ENCODE assay signal across 1 cellular context in the genomic region with DNA sequence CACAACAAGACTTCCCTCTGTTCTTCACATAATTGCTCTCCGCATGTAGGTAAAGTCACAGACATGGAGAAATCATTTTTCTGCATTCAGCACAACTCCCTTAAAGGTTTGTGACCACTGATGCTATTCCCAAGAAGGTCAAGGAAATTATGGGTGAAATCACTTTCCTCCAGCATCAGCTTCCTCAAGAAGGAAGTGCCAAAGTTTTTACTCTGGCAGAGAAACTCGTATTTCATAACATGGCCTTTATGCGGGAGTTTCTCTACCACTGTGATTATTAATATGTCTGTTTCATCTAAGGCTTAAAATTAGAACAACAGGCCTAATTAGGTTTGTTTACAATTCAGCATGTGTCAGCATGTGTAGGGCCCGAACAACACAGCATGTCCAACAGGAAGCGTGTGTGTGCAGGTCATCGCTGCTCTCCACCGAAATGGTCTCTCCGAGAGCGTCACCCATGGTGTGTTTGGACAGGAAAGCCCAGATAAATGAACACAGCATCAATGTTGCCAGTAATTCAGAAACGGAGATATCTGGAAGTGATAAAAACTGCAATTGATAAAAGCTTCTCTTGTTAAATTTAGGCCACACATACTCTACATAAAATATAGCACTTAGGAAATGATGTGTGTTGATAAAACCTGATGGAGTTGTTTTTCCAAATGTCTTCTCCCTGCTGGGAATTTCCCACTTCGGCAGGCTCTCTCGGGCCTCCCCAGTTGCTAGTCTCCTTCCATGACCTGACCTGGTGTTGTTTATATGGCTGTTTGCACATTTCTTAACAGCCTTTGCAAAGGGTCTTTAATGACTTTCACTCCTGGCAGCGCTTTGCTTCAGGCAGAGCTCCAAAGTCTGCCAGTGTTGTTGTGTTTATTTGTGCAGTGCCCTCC.
TF ChIP-seq lines count a peak whose summit lies in the region.

No MANE protein-coding gene starts in this region.

TF ChIP-seq in HEK293, 187 proteins besides CTCF, POLR2A, EP300 and RAD21 (continued from another document):
- no peak for TF ChIP-seq ZBTB10 (tag by site-specific recombination; IDR thresholded peaks at IDR 0.05)
- no peak for TF ChIP-seq FEZF1 (tag by site-specific recombination; IDR thresholded peaks at IDR 0.05)
- no peak for TF ChIP-seq ZNF133 (tag by site-specific recombination; IDR thresholded peaks at IDR 0.05)
- no peak for TF ChIP-seq ZEB2 (tag by site-specific recombination; IDR thresholded peaks at IDR 0.05)
TF ChIP-seq in HEK293: peak in this region for 1.
